ENCODE assay signal across 9 cellular contexts in genomic region chr5:23820764-23821471, GRCh38.
A peak's percentile ranks its signal among the peaks of the same experiment; 100 is the strongest.
DNase-seq lines count a peak whose midpoint lies in the region; ATAC-seq, FAIRE-seq and TF ChIP-seq lines count a peak whose summit lies in the region.
"Had no signal": no experiment of that assay in that cellular context is flagged by ENCODE, and none has a peak within 500 bp of the region (broad histone marks: within the 10 kb centered on the region; RNA-seq: fewer than 3 reads in every experiment).

No MANE protein-coding gene starts in this region.

- TF ChIP-seq RAD21 in H1 (IDR thresholded peaks at IDR 0.05 in 1 of 2, conservative IDR thresholded peaks at IDR 0.05 in 1 of 2; ENCODE audit: low read depth in 2 of 2, low read length in 2 of 2) = peak; percentile 75

- WGBS in H1 (ENCODE audit: extremely low coverage in 1 of 2, insufficient coverage in 1 of 2, insufficient read length in 1 of 2, insufficient replicate concordance in 2 of 2, low coverage in 1 of 2, low lambda C conversion rate in 2 of 2, missing lambda C conversion rate in 1 of 2), 2 experiments = 60% methylated on average over 5 of the region's 5 CpGs; no CpG with 5 or more reads in 1 of the 2 experiments

- no peaks in the 10 kb centered on the region for H4K20me1 ChIP-seq in H1 (replicated peaks in 1 of 2; ENCODE audit: control insufficient read depth in 1 of 2, insufficient read depth in 2 of 2, low read length in 2 of 2)
- H4K20me1 ChIP-seq: BLaER1 had no signal

- no peak overlapping the region for H4K91ac ChIP-seq in H1 (replicated peaks; ENCODE audit: insufficient read length, low read length)

- H3K27ac ChIP-seq in H1 (ENCODE audit: low read depth, low read length) = no peak overlapping the region
- H3K27ac ChIP-seq: BLaER1 had no signal

- no peaks in the 10 kb centered on the region for H3K23me2 ChIP-seq in H1 (ENCODE audit: low read depth, low read length)

- no peak overlapping the region for H4K5ac ChIP-seq in H1 (ENCODE audit: insufficient read length, low read depth, low read length)

- no peak overlapping the region for H2BK5ac ChIP-seq in H1 (ENCODE audit: low read depth, low read length)

- no peak overlapping the region for H2AK5ac ChIP-seq in H1 (ENCODE audit: low read depth, low read length)

- POLR2A ChIA-PET in H1 (lab: Charles Lee; ENCODE audit: partially characterized antibody) = no interaction called here

- CTCF ChIA-PET in H1 (lab: Charles Lee; ENCODE audit: partially characterized antibody) = interaction anchor here (0.6 to 2.2 kb wide), 21 partner anchors 7 to 596 kb away, joined by 3 to 19 read pairs (median 4); no protein-coding TSS in a partner anchor

- peak in 2 of 3 experiments; percentile 52 to 58; a peak in 2 of 4 replicates for TF ChIP-seq CTCF in H1 (IDR thresholded peaks at IDR 0.05; ENCODE audit: control extremely low read depth in 1 of 3, insufficient read depth in 1 of 3, low read depth in 1 of 3, low read length in 3 of 3)

- no peak for ATAC-seq in GM19023 (IDR thresholded peaks at IDR 0.05; ENCODE audit: unreplicated experiment)

- no peak overlapping the region for H3K14ac ChIP-seq in H1 (ENCODE audit: insufficient read length)

- H3K4me1 ChIP-seq in H1 (replicated peaks in 1 of 4; ENCODE audit: control insufficient read depth in 3 of 4, insufficient read depth in 4 of 4, low read length in 3 of 4) = no peaks in the 10 kb centered on the region
- H3K4me1 ChIP-seq: BLaER1 had no signal

- no peak overlapping the region for H2BK20ac ChIP-seq in H1 (ENCODE audit: low read length)

- H2AFZ ChIP-seq in H1 (ENCODE audit: low read length) = no peak overlapping the region

- no peak for FAIRE-seq in H1 (lab: Jason Lieb, UNC)

- no peak overlapping the region for H3K18ac ChIP-seq in H1 (ENCODE audit: extremely low read depth, low read length)

- H3K9ac ChIP-seq in H1 (replicated peaks in 1 of 4; ENCODE audit: extremely low read depth in 1 of 4, low read depth in 3 of 4, low read length in 3 of 4) = no peak overlapping the region
- H3K9ac ChIP-seq: BLaER1 had no signal

- H2BK120ac ChIP-seq in H1 (replicated peaks; ENCODE audit: low read depth, low read length) = no peak overlapping the region

- H3K27me3 ChIP-seq in H1 (replicated peaks in 1 of 4; ENCODE audit: control insufficient read depth in 3 of 4, extremely low read depth in 1 of 4, insufficient read depth in 3 of 4, low read length in 3 of 4) = no peaks in the 10 kb centered on the region
- H3K27me3 ChIP-seq: BLaER1 had no signal

- no peak overlapping the region for H2BK12ac ChIP-seq in H1 (ENCODE audit: low read depth, low read length)

- H3K9me3 ChIP-seq in H1 (ENCODE audit: insufficient read depth in 2 of 2, low read depth in 1 of 2, low read length in 1 of 2) = no peaks in the 10 kb centered on the region
- H3K9me3 ChIP-seq: BLaER1 had no signal

- no peak for TF ChIP-seq POLR2A in H1 (IDR thresholded peaks at IDR 0.05; ENCODE audit: control extremely low read depth in 1 of 2, low read depth in 2 of 2, low read length in 2 of 2)

- H3K56ac ChIP-seq in H1 (replicated peaks; ENCODE audit: insufficient read length, low read depth, low read length) = no peak overlapping the region

- H3K4ac ChIP-seq in H1 (replicated peaks; ENCODE audit: insufficient read length, low read depth, low read length) = no peak overlapping the region

- H3K36me3 ChIP-seq in H1 (ENCODE audit: control insufficient read depth in 2 of 4, insufficient read depth in 4 of 4, low read length in 3 of 4) = no peaks in the 10 kb centered on the region
- H3K36me3 ChIP-seq: BLaER1 had no signal

- H3K4me3 ChIP-seq in H1 (ENCODE audit: extremely low read depth in 1 of 4, insufficient read depth in 2 of 4, low read depth in 3 of 4, low read length in 4 of 4) = no peak overlapping the region
- H3K4me3 ChIP-seq: BLaER1 had no signal

- DNase-seq in NCI-H2196 (lab: John Stamatoyannopoulos, UW; ENCODE audit: unreplicated experiment) = peak; percentile 11
- DNase-seq in NCI-H2196 treated with DMSO at 0.1 percent for 48 hours (lab: John Stamatoyannopoulos, UW; ENCODE audit: unreplicated experiment) = no peak
- DNase-seq in NCI-H748 (lab: John Stamatoyannopoulos, UW; ENCODE audit: unreplicated experiment) = peak; percentile 71
- no peak for DNase-seq in H1 (ENCODE audit: low read depth in 1 of 2, low spot score in 2 of 2)
- DNase-seq in putamen (ENCODE audit: low spot score) = peak; percentile 7
- no peak for DNase-seq in EL
- no peak for DNase-seq in activated CD4-positive, alpha-beta T cell treated with anti-CD3 and anti-CD28 coated beads, Interleukin-2, amount 50 U/mL, for 48 hours

- no peak overlapping the region for H3K4me2 ChIP-seq in H1 (ENCODE audit: insufficient read depth in 1 of 2, low read depth in 2 of 2, low read length in 2 of 2)
- H3K4me2 ChIP-seq: BLaER1 had no signal

- no peaks in the 10 kb centered on the region for H3K79me1 ChIP-seq in H1 (ENCODE audit: low read depth, low read length)

- no peaks in the 10 kb centered on the region for H3K79me2 ChIP-seq in H1 (ENCODE audit: control insufficient read depth in 1 of 2, insufficient read depth in 2 of 2, low read length in 2 of 2)

- H3K23ac ChIP-seq in H1 (ENCODE audit: insufficient read length) = no peak overlapping the region

- no peak for TF ChIP-seq EP300 in H1 (IDR thresholded peaks at IDR 0.05; ENCODE audit: borderline replicate concordance in 1 of 2, low read depth in 2 of 2, low read length in 2 of 2)

- H4K8ac ChIP-seq in H1 (ENCODE audit: extremely low read depth, insufficient read depth, low read length) = no peak overlapping the region

- no peak overlapping the region for H2BK15ac ChIP-seq in H1 (ENCODE audit: low read length)

TF ChIP-seq in H1, 55 proteins besides CTCF, POLR2A, EP300 and RAD21:
- no peak for TF ChIP-seq SP1 (IDR thresholded peaks at IDR 0.05; ENCODE audit: low read depth, low read length)
- no peak for TF ChIP-seq E2F6 (IDR thresholded peaks at IDR 0.05)
- TF ChIP-seq TCF12 (IDR thresholded peaks at IDR 0.05; ENCODE audit: low read depth, low read length) = no peak
- TF ChIP-seq RNF2 (IDR thresholded peaks at IDR 0.05; ENCODE audit: borderline replicate concordance, low read depth, low read length, missing control alignments, poor library complexity, severe bottlenecking) = no peak
- TF ChIP-seq KDM1A (IDR thresholded peaks at IDR 0.05; ENCODE audit: borderline replicate concordance, low read length) = no peak
- TF ChIP-seq HDAC2 (IDR thresholded peaks at IDR 0.05; ENCODE audit: borderline replicate concordance in 1 of 2, low read depth in 2 of 2, low read length in 2 of 2) = no peak
- TF ChIP-seq BRCA1 (IDR thresholded peaks at IDR 0.05; ENCODE audit: low read depth, low read length) = no peak
- TF ChIP-seq ASH2L (IDR thresholded peaks at IDR 0.05; ENCODE audit: low read length) = no peak
- TF ChIP-seq EGR1 (IDR thresholded peaks at IDR 0.05; ENCODE audit: borderline replicate concordance, low read depth, low read length) = no peak

Comparison
In these comparisons a context has a peak if more than half of its experiments do, and no peak if none do; other contexts are left out.
1. DNase-seq: peak in NCI-H2196 (single experiment), NCI-H748 (single experiment) and putamen (single experiment); none in NCI-H2196 treated with DMSO at 0.1 percent for 48 hours (single experiment), H1 (0 of 2), EL (single experiment) and activated CD4-positive, alpha-beta T cell treated with anti-CD3 and anti-CD28 coated beads, Interleukin-2, amount 50 U/mL, for 48 hours (0 of 2).